Comparison of ENCODE assay signal across 1 cellular context in the genomic region with DNA sequence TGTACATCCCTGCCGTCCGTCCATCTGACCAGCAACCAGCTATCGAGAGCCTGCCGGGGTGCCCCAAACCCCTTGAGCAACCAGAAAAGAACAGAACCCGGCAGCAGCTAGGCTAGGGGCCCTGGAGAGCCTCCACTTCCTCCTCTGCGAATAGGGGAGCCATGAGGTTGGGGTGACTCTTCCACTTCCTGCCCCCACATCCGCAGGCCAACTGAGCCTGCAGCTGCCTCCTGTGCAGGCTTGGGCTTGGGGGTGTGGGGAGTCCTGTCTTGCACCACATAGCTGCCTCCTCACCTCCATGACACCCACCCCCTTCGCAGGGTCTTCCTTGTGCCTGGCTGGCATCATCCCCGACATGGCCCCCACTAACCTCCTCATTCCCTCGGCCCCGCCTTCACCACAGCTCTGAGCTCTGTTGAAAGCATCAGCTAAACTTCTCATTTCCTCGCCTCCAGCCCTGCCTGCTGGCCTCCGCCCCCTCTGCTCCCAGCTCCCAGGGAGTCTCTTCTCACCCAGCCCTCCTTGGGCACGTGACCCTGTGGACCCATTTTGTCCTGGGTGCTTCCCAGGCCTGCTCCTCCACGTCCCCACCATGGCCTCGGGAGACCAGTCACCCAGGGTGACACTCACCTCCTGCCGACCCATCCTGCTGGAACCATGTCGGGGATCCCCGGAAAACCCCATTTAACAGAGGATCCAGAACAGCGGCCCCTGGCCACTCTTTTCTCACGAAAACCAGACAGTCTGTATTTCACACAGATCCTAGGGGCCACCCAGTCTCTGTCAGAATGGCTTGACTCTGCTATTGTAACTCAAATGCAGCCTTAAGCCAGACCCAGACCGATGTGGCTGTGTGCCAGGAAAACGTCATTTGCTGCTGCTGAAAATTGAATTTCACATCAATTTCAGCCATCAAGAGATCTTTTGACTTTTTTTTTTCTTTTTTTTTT.
TF ChIP-seq lines count a peak whose summit lies in the region.

No MANE protein-coding gene starts in this region.

TF ChIP-seq in SK-N-SH treated with all-trans-retinoic acid at 6 μM for 48 hours, 23 proteins besides CTCF, POLR2A, EP300 and RAD21 (continued from another document):
- TF ChIP-seq, protein P1, sequence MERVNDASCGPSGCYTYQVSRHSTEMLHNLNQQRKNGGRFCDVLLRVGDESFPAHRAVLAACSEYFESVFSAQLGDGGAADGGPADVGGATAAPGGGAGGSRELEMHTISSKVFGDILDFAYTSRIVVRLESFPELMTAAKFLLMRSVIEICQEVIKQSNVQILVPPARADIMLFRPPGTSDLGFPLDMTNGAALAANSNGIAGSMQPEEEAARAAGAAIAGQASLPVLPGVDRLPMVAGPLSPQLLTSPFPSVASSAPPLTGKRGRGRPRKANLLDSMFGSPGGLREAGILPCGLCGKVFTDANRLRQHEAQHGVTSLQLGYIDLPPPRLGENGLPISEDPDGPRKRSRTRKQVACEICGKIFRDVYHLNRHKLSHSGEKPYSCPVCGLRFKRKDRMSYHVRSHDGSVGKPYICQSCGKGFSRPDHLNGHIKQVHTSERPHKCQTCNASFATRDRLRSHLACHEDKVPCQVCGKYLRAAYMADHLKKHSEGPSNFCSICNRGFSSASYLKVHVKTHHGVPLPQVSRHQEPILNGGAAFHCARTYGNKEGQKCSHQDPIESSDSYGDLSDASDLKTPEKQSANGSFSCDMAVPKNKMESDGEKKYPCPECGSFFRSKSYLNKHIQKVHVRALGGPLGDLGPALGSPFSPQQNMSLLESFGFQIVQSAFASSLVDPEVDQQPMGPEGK (CRISPR knock-in tag; IDR thresholded peaks at IDR 0.05; ENCODE audit: borderline replicate concordance) = no peak
- no peak for TF ChIP-seq BACH2 (CRISPR knock-in tag; IDR thresholded peaks at IDR 0.05; ENCODE audit: borderline replicate concordance)
